Comparison of ENCODE assay signal across 21 cellular contexts in the genomic region with DNA sequence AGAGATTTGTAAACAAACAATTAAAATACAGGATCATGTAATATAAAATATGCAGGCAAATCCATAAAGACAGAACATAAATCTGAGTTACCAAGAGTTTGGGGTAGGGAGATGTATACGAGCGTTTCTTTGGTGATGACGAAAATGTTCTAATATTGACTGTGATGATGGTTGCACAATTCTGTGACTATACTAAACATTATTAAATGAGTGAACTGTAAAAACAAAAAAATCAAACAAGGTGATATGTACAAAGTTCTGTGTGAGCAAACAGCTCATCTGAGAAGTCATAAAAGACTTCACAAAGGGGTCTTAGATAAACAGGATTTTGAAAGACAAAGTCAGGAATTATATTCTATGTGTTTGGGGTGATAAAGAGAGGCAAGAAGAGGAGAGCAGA.
DNase-seq lines count a peak whose midpoint lies in the region; ATAC-seq, FAIRE-seq and TF ChIP-seq lines count a peak whose summit lies in the region.
"Had no signal": no experiment of that assay in that cellular context is flagged by ENCODE, and none has a peak within 500 bp of the region (broad histone marks: within the 10 kb centered on the region; RNA-seq: fewer than 3 reads in every experiment).

No MANE protein-coding gene starts in this region.

- peaks cover 10% of the 10 kb centered on the region for H3K36me3 Mint-ChIP-seq in activated naive CD4-positive, alpha-beta T cell treated with anti-CD3 and anti-CD28 coated beads, Interleukin-2, amount 10 ng/mL, durations not matched to agents 7 days and 5 days

- H3K4me1 ChIP-seq in HepG2 (ENCODE audit: insufficient read depth, low read length) (peaks cover 27% of the 10 kb centered on the region), right lobe of liver (no peaks in the 10 kb centered on the region)
- H3K4me1 ChIP-seq: BE2C, BLaER1 had no signal

- H3K27ac ChIP-seq in HepG2 (ENCODE audit: extremely low read length, insufficient read depth, low read length) (peak overlapping the region; percentile 15), right lobe of liver (no peak overlapping the region), WERI-Rb-1 (peak overlapping the region; percentile 29; the same call in 1 of the 2 replicates)
- H3K27ac ChIP-seq: BLaER1 had no signal

- no peaks in the 10 kb centered on the region for H3K9me3 Mint-ChIP-seq in activated naive CD4-positive, alpha-beta T cell treated with anti-CD3 and anti-CD28 coated beads, Interleukin-2, amount 10 ng/mL, durations not matched to agents 7 days and 5 days
- H3K9me3 Mint-ChIP-seq: CD8-positive, alpha-beta memory T cell had no signal

- peak overlapping the region; percentile 4; the same call in 1 of the 2 replicates for H3K4me2 ChIP-seq in HepG2 (ENCODE audit: low read depth, low read length)
- H3K4me2 ChIP-seq: BLaER1 had no signal

- no peaks in the 10 kb centered on the region for H3K4me1 Mint-ChIP-seq in activated naive CD4-positive, alpha-beta T cell treated with anti-CD3 and anti-CD28 coated beads, Interleukin-2, amount 10 ng/mL, durations not matched to agents 7 days and 5 days
- H3K4me1 Mint-ChIP-seq: CD14-positive monocyte; CD8-positive, alpha-beta memory T cell had no signal

- FAIRE-seq in HepG2 (lab: Jason Lieb, UNC), result peak; percentile 4
- FAIRE-seq: GM12891, GM18507 had no signal

- in situ Hi-C loops in HepG2 (cut with HindIII; ENCODE audit: extremely low pct_ligation_motif_present, low pct_unique_long_range_greater_than_20kb), result no loop called here

- peaks cover 3 to 30% of the 10 kb centered on the region in 2 experiments; a peak in 3 of 5 replicates for H3K36me3 ChIP-seq in HepG2 (replicated peaks in 1 of 2; ENCODE audit: control insufficient read depth in 1 of 2, insufficient read depth in 2 of 2, low read length in 2 of 2)
- H3K36me3 ChIP-seq in right lobe of liver, result no peaks in the 10 kb centered on the region
- no peaks in the 10 kb centered on the region; the same call in none of the 2 replicates for H3K36me3 ChIP-seq in WERI-Rb-1
- H3K36me3 ChIP-seq: BLaER1 had no signal

- TF ChIP-seq RAD21 in HepG2 (CRISPR knock-in tag; IDR thresholded peaks at IDR 0.05), result no peak

- DNase-seq in activated naive CD4-positive, alpha-beta T cell treated with anti-CD3 and anti-CD28 coated beads, Interleukin-2, amount 10 ng/mL, durations not matched to agents 7 days and 5 days, result no peak
- DNase-seq in activated naive CD4-positive, alpha-beta T cell treated with anti-CD3 and anti-CD28 coated beads, Interleukin-2, amount 50 U/mL, for 16 hours, result no peak
- DNase-seq in HepG2 (ENCODE audit: low spot score) (peak; percentile 82), right lobe of liver (no peak), WERI-Rb-1 (no peak)
- DNase-seq in activated CD4-positive, alpha-beta T cell treated with anti-CD3 and anti-CD28 coated beads for 4 hours, result no peak
- DNase-seq: 8988T; ACHN; BE2C; C1 segment of cervical spinal cord; CD4-positive, alpha-beta memory T cell; CD4-positive, CD25-positive, alpha-beta regulatory T cell; CD8-positive, alpha-beta memory T cell; COR-L47; DMS79 treated with DMSO at 0.1 percent for 48 hours; GF-D8 had no signal

- H3K4me3 Mint-ChIP-seq in activated naive CD4-positive, alpha-beta T cell treated with anti-CD3 and anti-CD28 coated beads, Interleukin-2, amount 10 ng/mL, durations not matched to agents 7 days and 5 days, result no peak overlapping the region
- H3K4me3 Mint-ChIP-seq: CD14-positive monocyte; CD4-positive, alpha-beta memory T cell; CD4-positive, CD25-positive, alpha-beta regulatory T cell; CD8-positive, alpha-beta memory T cell had no signal

- no peak for TF ChIP-seq POLR2A in HepG2 (IDR thresholded peaks at IDR 0.05; ENCODE audit: insufficient read depth in 1 of 2, low read depth in 2 of 2, low read length in 2 of 2)
- no peak for TF ChIP-seq POLR2A in right lobe of liver (IDR thresholded peaks at IDR 0.05)
- TF ChIP-seq POLR2A in GM18505 (IDR thresholded peaks at IDR 0.05; ENCODE audit: borderline replicate concordance, extremely low read depth, insufficient read depth, insufficient read length), result no peak

- peak; percentile 43 for ATAC-seq in HepG2
- no peak for ATAC-seq in right lobe of liver
- no peak for ATAC-seq in GM18505 (IDR thresholded peaks at IDR 0.05; ENCODE audit: unreplicated experiment)

- no peak overlapping the region for H3K4me3 ChIP-seq in HepG2 (replicated peaks in 1 of 3; ENCODE audit: insufficient read depth in 1 of 3, low read depth in 2 of 3, low read length in 3 of 3)
- no peak overlapping the region for H3K4me3 ChIP-seq in right lobe of liver
- no peak overlapping the region for H3K4me3 ChIP-seq in WERI-Rb-1 (ENCODE audit: low read depth, low read length)
- H3K4me3 ChIP-seq: BLaER1 had no signal

- H3K79me2 ChIP-seq in HepG2 (ENCODE audit: insufficient read depth, low read length), result no peaks in the 10 kb centered on the region

- no peak overlapping the region for H3K9ac ChIP-seq in HepG2 (ENCODE audit: insufficient read depth, low read depth, low read length)
- H3K9ac ChIP-seq: BLaER1 had no signal

- no peak for TF ChIP-seq CTCF in HepG2 (CRISPR knock-in tag; IDR thresholded peaks at IDR 0.05)
- TF ChIP-seq CTCF in right lobe of liver (IDR thresholded peaks at IDR 0.05), result no peak
- no peak for TF ChIP-seq CTCF in WERI-Rb-1 (IDR thresholded peaks at IDR 0.05; ENCODE audit: low read depth, low read length)

- H3K9me3 ChIP-seq in HepG2 (ENCODE audit: low read length) (no peaks in the 10 kb centered on the region), right lobe of liver (no peaks in the 10 kb centered on the region), WERI-Rb-1 (ENCODE audit: severe bottlenecking) (no peaks in the 10 kb centered on the region)
- H3K9me3 ChIP-seq: BE2C, BLaER1 had no signal

- BruUV-seq in HepG2 (replicated peaks; lab: Mats Ljungman, UMichigan), result no TSS peak

- H4K20me1 ChIP-seq in HepG2 (ENCODE audit: insufficient read depth, low read length), result no peaks in the 10 kb centered on the region
- H4K20me1 ChIP-seq: BLaER1 had no signal

- TF ChIP-seq EP300 in HepG2 (IDR thresholded peaks at IDR 0.05; ENCODE audit: low read depth in 2 of 2, low read length in 2 of 2), result peak in 1 of 2 experiments; percentile 72; a peak in 2 of 4 replicates
- TF ChIP-seq EP300 in HepG2 (CRISPR knock-in tag; IDR thresholded peaks at IDR 0.05; ENCODE audit: borderline replicate concordance), result no peak

- no peaks in the 10 kb centered on the region for H3K27me3 Mint-ChIP-seq in activated naive CD4-positive, alpha-beta T cell treated with anti-CD3 and anti-CD28 coated beads, Interleukin-2, amount 10 ng/mL, durations not matched to agents 7 days and 5 days
- H3K27me3 Mint-ChIP-seq: CD4-positive, alpha-beta memory T cell; CD4-positive, CD25-positive, alpha-beta regulatory T cell; CD8-positive, alpha-beta memory T cell had no signal

- H3K27ac Mint-ChIP-seq in activated naive CD4-positive, alpha-beta T cell treated with anti-CD3 and anti-CD28 coated beads, Interleukin-2, amount 10 ng/mL, durations not matched to agents 7 days and 5 days, result peak overlapping the region; percentile 42
- H3K27ac Mint-ChIP-seq: CD4-positive, alpha-beta memory T cell; CD4-positive, CD25-positive, alpha-beta regulatory T cell had no signal

- whole genome bisulfite sequencing in HepG2 (ENCODE audit: low lambda C conversion rate), result 49% methylated on average over 3 of the region's 3 CpGs
- 77% methylated on average over 3 of the region's 3 CpGs for WGBS in right lobe of liver (ENCODE audit: insufficient coverage, low coverage, low lambda C conversion rate, missing lambda C conversion rate)

- CTCF ChIA-PET in activated naive CD4-positive, alpha-beta T cell treated with anti-CD3 and anti-CD28 coated beads, Interleukin-2, amount 10 ng/mL, durations not matched to agents 7 days and 5 days (lab: Charles Lee), result interaction anchor here (0.6 kb wide), 1 partner anchor 152 kb away, joined by 3 read pairs; no protein-coding TSS in a partner anchor
- CTCF ChIA-PET in HepG2 (lab: Yijun Ruan, JAX; ENCODE audit: low intra/inter-chr PET ratio, low total read pairs), result no interaction called here

- intact Hi-C loops in HepG2 (cut with micrococcal nuclease; ENCODE audit: unreplicated experiment) (no loop called here), right lobe of liver (cut with DNase I) (no loop called here)

- H3K27me3 ChIP-seq in HepG2 (ENCODE audit: control insufficient read depth in 1 of 2, insufficient read depth in 2 of 2, low read length in 2 of 2) (no peaks in the 10 kb centered on the region), right lobe of liver (no peaks in the 10 kb centered on the region), WERI-Rb-1 (ENCODE audit: insufficient read depth, low read depth, severe bottlenecking) (no peaks in the 10 kb centered on the region)
- H3K27me3 ChIP-seq: BE2C, BLaER1 had no signal

- POLR2A ChIA-PET in HepG2 (lab: Yijun Ruan, JAX), result no interaction called here

- no peak overlapping the region for H2AFZ ChIP-seq in HepG2 (ENCODE audit: low read length)

TF ChIP-seq in HepG2, 621 proteins besides CTCF, POLR2A, EP300 and RAD21 (continues in another document):
- TF ChIP-seq ZNF280D (CRISPR knock-in tag; IDR thresholded peaks at IDR 0.05) (no peak), STAG1 (CRISPR knock-in tag; IDR thresholded peaks at IDR 0.05) (no peak), ZNF878 (CRISPR knock-in tag; IDR thresholded peaks at IDR 0.05) (no peak)

Comparison
In these comparisons a context has a peak if more than half of its experiments do, and no peak if none do; other contexts are left out.
1. H3K27ac ChIP-seq: peak in HepG2 (single experiment) and WERI-Rb-1 (single experiment); none in right lobe of liver (0 of 3).